In genomic region chr12:105223884-105224283, GRCh38 we compare ENCODE assay signal across 25 cellular contexts. TPM values are rescaled to one million over a fixed set of nuclear protein-coding genes. Genes with fewer than 3 reads are reported as not detected.
DNase-seq lines count a peak whose midpoint lies in the region; ATAC-seq, FAIRE-seq and TF ChIP-seq lines count a peak whose summit lies in the region.
"Had no signal": no experiment of that assay in that cellular context is flagged by ENCODE, and none has a peak within 500 bp of the region (broad histone marks: within the 10 kb centered on the region; RNA-seq: fewer than 3 reads in every experiment).

No MANE protein-coding gene starts in this region.

- no peaks in the 10 kb centered on the region for H3K9me3 Mint-ChIP-seq in HFFc6
- H3K9me3 Mint-ChIP-seq: CD14-positive monocyte, GM23338 had no signal

- no peak overlapping the region for H3K9ac ChIP-seq in colonic mucosa (ENCODE audit: low read depth in 2 of 2, low read length in 2 of 2)
- H3K9ac ChIP-seq: KMS-11 had no signal

- no peaks in the 10 kb centered on the region; the same call in 1 of the 2 replicates for H3K27me3 Mint-ChIP-seq in HFFc6 (ENCODE audit: insufficient read depth)
- H3K27me3 Mint-ChIP-seq: B cell had no signal

- H3K4me1 ChIP-seq in Peyer's patch (peaks cover 0 to 78% (median 7%) of the 10 kb centered on the region in 4 donors), colonic mucosa (peaks cover 5% of the 10 kb centered on the region), small intestine (ENCODE audit: control insufficient read depth in 2 of 2, insufficient read depth in 1 of 2, low read depth in 1 of 2, low read length in 1 of 2) (peaks cover 14 to 28% of the 10 kb centered on the region in 2 donors)
- H3K4me1 ChIP-seq: A549, HAP-1 had no signal

- peak in 1 of 2 donors; percentile 54 for TF ChIP-seq POLR2A in Peyer's patch (IDR thresholded peaks at IDR 0.05)

- 22 to 66% (median 39%) methylated on average over 4 of the region's 4 CpGs for WGBS in small intestine, 3 donors

- TF ChIP-seq CTCF in Peyer's patch (IDR thresholded peaks at IDR 0.05) (no peak), colonic mucosa (IDR thresholded peaks at IDR 0.05) (no peak), HFFc6 (IDR thresholded peaks at IDR 0.05) (no peak), GM13976 (IDR thresholded peaks at IDR 0.05; ENCODE audit: borderline replicate concordance, control extremely low read depth, extremely low read depth, insufficient read depth, missing control alignments) (no peak)

- H3K27ac ChIP-seq in Peyer's patch, result peak overlapping the region in 3 of 4 donors; percentile 35 to 91 (median 72)
- peak overlapping the region; percentile 29 for H3K27ac ChIP-seq in colonic mucosa
- peak overlapping the region; percentile 52 to 58 for H3K27ac ChIP-seq in small intestine (ENCODE audit: low read depth in 1 of 2, low read length in 1 of 2)
- H3K27ac ChIP-seq: A549, KMS-11 had no signal

- H3K27me3 ChIP-seq in Peyer's patch, result no peaks in the 10 kb centered on the region
- no peaks in the 10 kb centered on the region for H3K27me3 ChIP-seq in colonic mucosa
- H3K27me3 ChIP-seq in small intestine (ENCODE audit: control insufficient read depth in 2 of 2, insufficient read depth in 2 of 2, low read length in 2 of 2), result no peaks in the 10 kb centered on the region

- H3K4me1 Mint-ChIP-seq in HFFc6 (ENCODE audit: low read depth), result peaks cover 99% of the 10 kb centered on the region

- H3K4me3 Mint-ChIP-seq in HFFc6, result no peak overlapping the region
- H3K4me3 Mint-ChIP-seq: B cell, GM23338 had no signal

- H3K36me3 ChIP-seq in Peyer's patch (peaks cover 0 to 48% (median 0%) of the 10 kb centered on the region in 3 donors), colonic mucosa (no peaks in the 10 kb centered on the region), small intestine (ENCODE audit: control insufficient read depth in 2 of 2, insufficient read depth in 2 of 2, low read length in 2 of 2) (peaks cover 0 to 18% of the 10 kb centered on the region in 2 donors)

- in situ Hi-C loops in GM13976 (cut with MboI; ENCODE audit: low sequenced_read_pairs, unreplicated experiment), result no loop called here

- ATAC-seq in left colon, result peak; percentile 83
- no peak for ATAC-seq in GM19328 (IDR thresholded peaks at IDR 0.05; ENCODE audit: unreplicated experiment)
- ATAC-seq: A549, GM23338 had no signal

- no peak for FAIRE-seq in small intestine (lab: Jason Lieb, UNC)
- FAIRE-seq: A549, HTR-8/SVneo had no signal

- DNase-seq in Peyer's patch (peak in 1 of 3 donors; percentile 78), colonic mucosa (no peak), left colon (no peak), small intestine (peak; percentile 71), DMS 273 (lab: John Stamatoyannopoulos, UW; ENCODE audit: unreplicated experiment) (no peak), HFFc6 (no peak), GM13976 (ENCODE audit: low spot score) (no peak)
- DNase-seq: DMS53; GDM1; NCI-H1092 treated with DMSO at 0.1 percent for 48 hours; NCI-H146; NCI-H2029 treated with DMSO at 0.1 percent for 48 hours; NCI-H345; NCI-H524; NCI-H774; NK-92 treated with Interleukin-12 subunit alpha and Interleukin-12 subunit beta, amount 100 ng/mL, for 24 hours; SIG-M5 had no signal

- peaks cover 81% of the 10 kb centered on the region for H3K36me3 Mint-ChIP-seq in HFFc6 (ENCODE audit: low read depth)

- H3K27ac Mint-ChIP-seq in HFFc6, result no peak overlapping the region
- H3K27ac Mint-ChIP-seq: B cell, GM23338 had no signal

- H3K4me3 ChIP-seq in Peyer's patch, result no peak overlapping the region
- no peak overlapping the region for H3K4me3 ChIP-seq in colonic mucosa
- H3K4me3 ChIP-seq in small intestine (ENCODE audit: low read depth in 1 of 2, low read length in 2 of 2), result no peak overlapping the region
- H3K4me3 ChIP-seq: A549, GM23338, HAP-1 had no signal

- intact Hi-C loops in colonic mucosa (cut with DNase I), result no loop called here
- intact Hi-C loops in left colon (cut with DNase I, micrococcal nuclease), result no loop called here

- H3K9me3 ChIP-seq in Peyer's patch (no peaks in the 10 kb centered on the region), colonic mucosa (no peaks in the 10 kb centered on the region), small intestine (ENCODE audit: control insufficient read depth, low read depth) (no peaks in the 10 kb centered on the region)
- H3K9me3 ChIP-seq: A549, HAP-1 had no signal

RNA-seq across cellular contexts. Expression of gene APPL2, which starts 12.1 kb away (rescaled TPM):
- 100 to 1,000 TPM; 169 to 203 (median 185) TPM for total RNA-seq in Peyer's patch
- 10 to 100 TPM; 70.8 to 86.0 TPM for total RNA-seq in colonic mucosa
- 100 to 1,000 TPM; 136 to 179 TPM for total RNA-seq in left colon
- polyA plus RNA-seq in small intestine, result 10 to 100 TPM; 22.8 to 85.9 (median 79.6) TPM
- 10 to 100 TPM; 67.9 to 98.4 (median 87.8) TPM for total RNA-seq in HFFc6 (2021; fragmentation: NEBNext Ultra II Directional; extraction: Animal tissue kit (Norgen Biotek cat#: 25700))
